In the genomic region with DNA sequence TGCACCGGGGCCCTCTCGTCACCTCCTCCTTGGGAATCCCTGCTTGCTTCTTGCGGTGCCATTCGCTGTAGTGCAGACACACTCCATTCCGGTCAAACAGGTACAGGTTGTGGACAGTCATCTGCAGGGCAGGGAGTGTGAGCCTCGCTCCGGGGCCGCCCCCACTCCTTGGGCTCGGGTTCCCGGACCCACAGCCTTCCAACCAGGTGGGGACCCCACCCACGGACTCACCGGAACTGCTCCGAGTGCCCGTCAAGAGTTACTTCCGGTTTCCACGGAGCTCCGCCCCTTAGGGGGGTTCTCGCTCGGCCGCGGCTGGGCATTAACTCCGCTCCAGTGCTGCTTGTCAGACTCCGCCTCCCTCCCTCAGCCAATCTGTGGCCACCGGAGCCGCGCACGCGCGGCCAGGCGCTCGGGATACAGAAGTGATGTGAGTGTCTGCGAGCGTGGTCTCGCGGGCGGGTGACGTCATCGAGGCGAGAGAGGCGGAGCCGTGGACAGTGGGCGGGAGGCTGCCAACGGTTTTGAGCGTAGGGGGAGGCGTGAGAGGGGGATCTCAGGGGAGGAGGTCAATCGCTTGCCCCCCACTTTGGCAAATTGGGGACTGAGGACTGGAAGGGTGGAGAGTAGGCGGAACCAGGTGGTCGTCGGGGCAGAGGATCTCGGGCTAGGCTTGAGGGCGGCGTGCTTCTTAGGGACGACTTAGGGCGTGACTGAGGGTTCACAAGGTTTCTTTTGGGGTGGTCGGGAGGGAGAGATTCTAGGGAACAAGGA, we compare ENCODE assay signal across 1 cellular context.
TF ChIP-seq lines count a peak whose summit lies in the region.

A gene with protein sequence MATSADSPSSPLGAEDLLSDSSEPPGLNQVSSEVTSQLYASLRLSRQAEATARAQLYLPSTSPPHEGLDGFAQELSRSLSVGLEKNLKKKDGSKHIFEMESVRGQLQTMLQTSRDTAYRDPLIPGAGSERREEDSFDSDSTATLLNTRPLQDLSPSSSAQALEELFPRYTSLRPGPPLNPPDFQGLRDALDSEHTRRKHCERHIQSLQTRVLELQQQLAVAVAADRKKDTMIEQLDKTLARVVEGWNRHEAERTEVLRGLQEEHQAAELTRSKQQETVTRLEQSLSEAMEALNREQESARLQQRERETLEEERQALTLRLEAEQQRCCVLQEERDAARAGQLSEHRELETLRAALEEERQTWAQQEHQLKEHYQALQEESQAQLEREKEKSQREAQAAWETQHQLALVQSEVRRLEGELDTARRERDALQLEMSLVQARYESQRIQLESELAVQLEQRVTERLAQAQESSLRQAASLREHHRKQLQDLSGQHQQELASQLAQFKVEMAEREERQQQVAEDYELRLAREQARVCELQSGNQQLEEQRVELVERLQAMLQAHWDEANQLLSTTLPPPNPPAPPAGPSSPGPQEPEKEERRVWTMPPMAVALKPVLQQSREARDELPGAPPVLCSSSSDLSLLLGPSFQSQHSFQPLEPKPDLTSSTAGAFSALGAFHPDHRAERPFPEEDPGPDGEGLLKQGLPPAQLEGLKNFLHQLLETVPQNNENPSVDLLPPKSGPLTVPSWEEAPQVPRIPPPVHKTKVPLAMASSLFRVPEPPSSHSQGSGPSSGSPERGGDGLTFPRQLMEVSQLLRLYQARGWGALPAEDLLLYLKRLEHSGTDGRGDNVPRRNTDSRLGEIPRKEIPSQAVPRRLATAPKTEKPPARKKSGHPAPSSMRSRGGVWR (plus strand): TSS at position 498 of the 774 bp plus-strand sequence. CDS start 874 bp downstream, outside the sequence.
A gene with protein sequence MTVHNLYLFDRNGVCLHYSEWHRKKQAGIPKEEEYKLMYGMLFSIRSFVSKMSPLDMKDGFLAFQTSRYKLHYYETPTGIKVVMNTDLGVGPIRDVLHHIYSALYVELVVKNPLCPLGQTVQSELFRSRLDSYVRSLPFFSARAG (minus strand): TSS at position 238 of the 774 bp plus-strand sequence. CDS start 117 bp downstream, at position 121.

TF ChIP-seq in SK-N-SH treated with all-trans-retinoic acid at 6 μM for 48 hours, 23 proteins besides CTCF, POLR2A, EP300 and RAD21 (continued from another document):
- TF ChIP-seq, protein P1, sequence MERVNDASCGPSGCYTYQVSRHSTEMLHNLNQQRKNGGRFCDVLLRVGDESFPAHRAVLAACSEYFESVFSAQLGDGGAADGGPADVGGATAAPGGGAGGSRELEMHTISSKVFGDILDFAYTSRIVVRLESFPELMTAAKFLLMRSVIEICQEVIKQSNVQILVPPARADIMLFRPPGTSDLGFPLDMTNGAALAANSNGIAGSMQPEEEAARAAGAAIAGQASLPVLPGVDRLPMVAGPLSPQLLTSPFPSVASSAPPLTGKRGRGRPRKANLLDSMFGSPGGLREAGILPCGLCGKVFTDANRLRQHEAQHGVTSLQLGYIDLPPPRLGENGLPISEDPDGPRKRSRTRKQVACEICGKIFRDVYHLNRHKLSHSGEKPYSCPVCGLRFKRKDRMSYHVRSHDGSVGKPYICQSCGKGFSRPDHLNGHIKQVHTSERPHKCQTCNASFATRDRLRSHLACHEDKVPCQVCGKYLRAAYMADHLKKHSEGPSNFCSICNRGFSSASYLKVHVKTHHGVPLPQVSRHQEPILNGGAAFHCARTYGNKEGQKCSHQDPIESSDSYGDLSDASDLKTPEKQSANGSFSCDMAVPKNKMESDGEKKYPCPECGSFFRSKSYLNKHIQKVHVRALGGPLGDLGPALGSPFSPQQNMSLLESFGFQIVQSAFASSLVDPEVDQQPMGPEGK (CRISPR knock-in tag; IDR thresholded peaks at IDR 0.05; ENCODE audit: borderline replicate concordance), result no peak
- TF ChIP-seq TOX (CRISPR knock-in tag; IDR thresholded peaks at IDR 0.05; ENCODE audit: borderline replicate concordance), result no peak
- no peak for TF ChIP-seq OSR1 (CRISPR knock-in tag; IDR thresholded peaks at IDR 0.05)
- TF ChIP-seq, protein P2, sequence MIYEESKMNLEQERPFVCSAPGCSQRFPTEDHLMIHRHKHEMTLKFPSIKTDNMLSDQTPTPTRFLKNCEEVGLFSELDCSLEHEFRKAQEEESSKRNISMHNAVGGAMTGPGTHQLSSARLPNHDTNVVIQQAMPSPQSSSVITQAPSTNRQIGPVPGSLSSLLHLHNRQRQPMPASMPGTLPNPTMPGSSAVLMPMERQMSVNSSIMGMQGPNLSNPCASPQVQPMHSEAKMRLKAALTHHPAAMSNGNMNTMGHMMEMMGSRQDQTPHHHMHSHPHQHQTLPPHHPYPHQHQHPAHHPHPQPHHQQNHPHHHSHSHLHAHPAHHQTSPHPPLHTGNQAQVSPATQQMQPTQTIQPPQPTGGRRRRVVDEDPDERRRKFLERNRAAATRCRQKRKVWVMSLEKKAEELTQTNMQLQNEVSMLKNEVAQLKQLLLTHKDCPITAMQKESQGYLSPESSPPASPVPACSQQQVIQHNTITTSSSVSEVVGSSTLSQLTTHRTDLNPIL (CRISPR knock-in tag; IDR thresholded peaks at IDR 0.05; ENCODE audit: low read depth), result peak; percentile 44; the same call in 1 of the 2 replicates
- peak; percentile 65; the same call in 1 of the 2 replicates for TF ChIP-seq ARNTL (CRISPR knock-in tag; IDR thresholded peaks at IDR 0.05; ENCODE audit: borderline replicate concordance, low read depth)
- TF ChIP-seq, protein P3, sequence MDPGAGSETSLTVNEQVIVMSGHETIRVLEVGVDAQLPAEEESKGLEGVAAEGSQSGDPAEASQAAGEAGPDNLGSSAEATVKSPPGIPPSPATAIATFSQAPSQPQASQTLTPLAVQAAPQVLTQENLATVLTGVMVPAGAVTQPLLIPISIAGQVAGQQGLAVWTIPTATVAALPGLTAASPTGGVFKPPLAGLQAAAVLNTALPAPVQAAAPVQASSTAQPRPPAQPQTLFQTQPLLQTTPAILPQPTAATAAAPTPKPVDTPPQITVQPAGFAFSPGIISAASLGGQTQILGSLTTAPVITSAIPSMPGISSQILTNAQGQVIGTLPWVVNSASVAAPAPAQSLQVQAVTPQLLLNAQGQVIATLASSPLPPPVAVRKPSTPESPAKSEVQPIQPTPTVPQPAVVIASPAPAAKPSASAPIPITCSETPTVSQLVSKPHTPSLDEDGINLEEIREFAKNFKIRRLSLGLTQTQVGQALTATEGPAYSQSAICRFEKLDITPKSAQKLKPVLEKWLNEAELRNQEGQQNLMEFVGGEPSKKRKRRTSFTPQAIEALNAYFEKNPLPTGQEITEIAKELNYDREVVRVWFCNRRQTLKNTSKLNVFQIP (CRISPR knock-in tag; IDR thresholded peaks at IDR 0.05; ENCODE audit: borderline replicate concordance, low read depth), result no peak
